In the genomic region with DNA sequence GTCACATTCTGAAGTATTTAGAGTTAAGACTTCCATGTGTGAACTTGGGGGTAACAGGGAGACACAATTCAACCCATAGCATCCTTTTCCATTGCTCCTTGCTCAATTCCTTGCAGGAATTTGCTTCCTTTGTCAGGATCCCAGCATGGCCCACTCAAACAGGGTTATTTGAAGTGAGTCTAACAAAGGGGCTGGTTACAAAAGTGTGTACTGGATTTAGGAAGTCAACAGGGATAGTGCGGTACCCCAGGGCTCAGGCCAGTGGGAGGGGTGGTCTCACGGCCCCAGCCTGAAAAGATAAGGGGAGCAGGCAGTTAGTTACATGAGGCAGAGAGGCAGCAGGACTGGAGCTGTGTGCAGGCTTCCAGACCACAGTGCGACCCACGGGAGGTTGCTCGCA, we compare ENCODE assay signal across 1 cellular context.
TF ChIP-seq lines count a peak whose summit lies in the region.

No MANE protein-coding gene starts in this region.

TF ChIP-seq in H1, 55 proteins besides CTCF, POLR2A, EP300 and RAD21:
- TF ChIP-seq RFX5 (IDR thresholded peaks at IDR 0.05; ENCODE audit: borderline replicate concordance, low read depth, low read length) (no peak), RBBP5 (IDR thresholded peaks at IDR 0.05; ENCODE audit: borderline replicate concordance, low read depth, low read length) (no peak), RXRA (IDR thresholded peaks at IDR 0.05; ENCODE audit: insufficient read depth, low read depth, low read length) (no peak), JUND (IDR thresholded peaks at IDR 0.05; ENCODE audit: low read length) (no peak)
- TF ChIP-seq, protein P1, sequence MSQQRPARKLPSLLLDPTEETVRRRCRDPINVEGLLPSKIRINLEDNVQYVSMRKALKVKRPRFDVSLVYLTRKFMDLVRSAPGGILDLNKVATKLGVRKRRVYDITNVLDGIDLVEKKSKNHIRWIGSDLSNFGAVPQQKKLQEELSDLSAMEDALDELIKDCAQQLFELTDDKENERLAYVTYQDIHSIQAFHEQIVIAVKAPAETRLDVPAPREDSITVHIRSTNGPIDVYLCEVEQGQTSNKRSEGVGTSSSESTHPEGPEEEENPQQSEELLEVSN (IDR thresholded peaks at IDR 0.05): no peak
- TF ChIP-seq, protein P2, sequence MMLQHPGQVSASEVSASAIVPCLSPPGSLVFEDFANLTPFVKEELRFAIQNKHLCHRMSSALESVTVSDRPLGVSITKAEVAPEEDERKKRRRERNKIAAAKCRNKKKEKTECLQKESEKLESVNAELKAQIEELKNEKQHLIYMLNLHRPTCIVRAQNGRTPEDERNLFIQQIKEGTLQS (IDR thresholded peaks at IDR 0.05; ENCODE audit: insufficient read depth, low read depth, low read length): no peak
TF ChIP-seq in H1: peak in this region for 0.
